ENCODE assay signal across 4 cellular contexts in the genomic region with DNA sequence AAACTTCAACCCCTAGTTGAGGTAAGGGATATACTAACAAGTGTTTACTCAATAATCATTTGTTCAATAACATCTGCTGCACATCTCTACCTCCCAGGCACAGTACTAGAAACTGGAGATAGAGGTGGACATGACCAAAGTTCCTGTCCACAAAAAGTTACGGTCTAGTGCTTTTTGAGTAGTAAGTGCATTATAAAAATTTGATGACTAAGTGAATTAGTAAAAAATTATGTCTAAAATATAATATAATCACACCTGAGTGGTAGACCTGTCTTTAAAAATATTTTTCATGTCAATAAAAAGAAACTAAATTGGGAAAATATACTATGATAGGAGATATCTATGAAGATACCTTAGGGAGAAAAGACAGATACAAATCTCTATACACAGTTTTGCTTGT.
TF ChIP-seq lines count a peak whose summit lies in the region.

No MANE protein-coding gene starts in this region.

TF ChIP-seq in HepG2, 621 proteins besides CTCF, POLR2A, EP300 and RAD21:
- TF ChIP-seq, protein P1, sequence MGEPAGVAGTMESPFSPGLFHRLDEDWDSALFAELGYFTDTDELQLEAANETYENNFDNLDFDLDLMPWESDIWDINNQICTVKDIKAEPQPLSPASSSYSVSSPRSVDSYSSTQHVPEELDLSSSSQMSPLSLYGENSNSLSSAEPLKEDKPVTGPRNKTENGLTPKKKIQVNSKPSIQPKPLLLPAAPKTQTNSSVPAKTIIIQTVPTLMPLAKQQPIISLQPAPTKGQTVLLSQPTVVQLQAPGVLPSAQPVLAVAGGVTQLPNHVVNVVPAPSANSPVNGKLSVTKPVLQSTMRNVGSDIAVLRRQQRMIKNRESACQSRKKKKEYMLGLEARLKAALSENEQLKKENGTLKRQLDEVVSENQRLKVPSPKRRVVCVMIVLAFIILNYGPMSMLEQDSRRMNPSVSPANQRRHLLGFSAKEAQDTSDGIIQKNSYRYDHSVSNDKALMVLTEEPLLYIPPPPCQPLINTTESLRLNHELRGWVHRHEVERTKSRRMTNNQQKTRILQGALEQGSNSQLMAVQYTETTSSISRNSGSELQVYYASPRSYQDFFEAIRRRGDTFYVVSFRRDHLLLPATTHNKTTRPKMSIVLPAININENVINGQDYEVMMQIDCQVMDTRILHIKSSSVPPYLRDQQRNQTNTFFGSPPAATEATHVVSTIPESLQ (CRISPR knock-in tag; conservative IDR thresholded peaks at IDR 0.05): no peak
- TF ChIP-seq MTA3 (CRISPR knock-in tag; IDR thresholded peaks at IDR 0.05): no peak
- no peak for TF ChIP-seq FOXC1 (CRISPR knock-in tag; IDR thresholded peaks at IDR 0.05; ENCODE audit: borderline replicate concordance)
- peak; percentile 84 for TF ChIP-seq MAFF (IDR thresholded peaks at IDR 0.05; ENCODE audit: low read depth, low read length)
- peak; percentile 74 to 90; a peak in 3 of 4 replicates for TF ChIP-seq MAFK (conservative IDR thresholded peaks at IDR 0.05 in 1 of 2, IDR thresholded peaks at IDR 0.05 in 1 of 2; ENCODE audit: low read length in 2 of 2)
TF ChIP-seq in HepG2: peak in this region for 2.

TF ChIP-seq in A549, 52 proteins besides CTCF, POLR2A, EP300 and RAD21:
- TF ChIP-seq RCOR1 (IDR thresholded peaks at IDR 0.05; ENCODE audit: low read depth, low read length): no peak
- no peak for TF ChIP-seq ZSCAN20 (CRISPR knock-in tag; IDR thresholded peaks at IDR 0.05)
- no peak for TF ChIP-seq ZNF302 (CRISPR knock-in tag; IDR thresholded peaks at IDR 0.05)
- TF ChIP-seq HOXB13 (CRISPR knock-in tag; IDR thresholded peaks at IDR 0.05; ENCODE audit: low read depth): no peak
- TF ChIP-seq MAFK (IDR thresholded peaks at IDR 0.05; ENCODE audit: partially characterized antibody): peak; percentile 48
- TF ChIP-seq RNF2 (IDR thresholded peaks at IDR 0.05; ENCODE audit: borderline replicate concordance, low read depth): no peak
- no peak for TF ChIP-seq MYC (IDR thresholded peaks at IDR 0.05; ENCODE audit: borderline replicate concordance, low read length)
- TF ChIP-seq BCL3 (IDR thresholded peaks at IDR 0.05): no peak

TF ChIP-seq in IMR-90, 13 proteins besides CTCF, POLR2A, EP300 and RAD21:
- TF ChIP-seq FOS (IDR thresholded peaks at IDR 0.05; ENCODE audit: low read depth, low read length) (no peak), MAFK (IDR thresholded peaks at IDR 0.05; ENCODE audit: low read depth, low read length) (peak; percentile 75)

TF ChIP-seq in K562, 482 proteins besides CTCF, POLR2A, EP300 and RAD21:
- TF ChIP-seq NR1H2 (CRISPR knock-in tag; IDR thresholded peaks at IDR 0.05) (no peak), SRSF7 (optimal IDR thresholded peaks at IDR 0.05; ENCODE audit: low read depth, low read length) (no peak), C11orf30 (IDR thresholded peaks at IDR 0.05; ENCODE audit: low read depth) (0 out of 2 replicates have a peak, but pooled peaks have one; percentile 21), HMG20A (CRISPR knock-in tag; conservative IDR thresholded peaks at IDR 0.05) (no peak), MAFG (tag; conservative IDR thresholded peaks at IDR 0.05) (peak; percentile 16; the same call in 1 of the 2 replicates), MBD1 (CRISPR knock-in tag; IDR thresholded peaks at IDR 0.05) (no peak), MAFK (IDR thresholded peaks at IDR 0.05; ENCODE audit: low read length) (peak; percentile 10; the same call in 1 of the 2 replicates), ZNF316 (IDR thresholded peaks at IDR 0.05) (peak; percentile 56), ZNF57 (CRISPR knock-in tag; IDR thresholded peaks at IDR 0.05) (no peak), KDM2B (CRISPR knock-in tag; IDR thresholded peaks at IDR 0.05) (no peak), E2F3 (CRISPR knock-in tag; IDR thresholded peaks at IDR 0.05) (no peak), ZZZ3 (IDR thresholded peaks at IDR 0.05) (no peak)
- TF ChIP-seq, protein P2, sequence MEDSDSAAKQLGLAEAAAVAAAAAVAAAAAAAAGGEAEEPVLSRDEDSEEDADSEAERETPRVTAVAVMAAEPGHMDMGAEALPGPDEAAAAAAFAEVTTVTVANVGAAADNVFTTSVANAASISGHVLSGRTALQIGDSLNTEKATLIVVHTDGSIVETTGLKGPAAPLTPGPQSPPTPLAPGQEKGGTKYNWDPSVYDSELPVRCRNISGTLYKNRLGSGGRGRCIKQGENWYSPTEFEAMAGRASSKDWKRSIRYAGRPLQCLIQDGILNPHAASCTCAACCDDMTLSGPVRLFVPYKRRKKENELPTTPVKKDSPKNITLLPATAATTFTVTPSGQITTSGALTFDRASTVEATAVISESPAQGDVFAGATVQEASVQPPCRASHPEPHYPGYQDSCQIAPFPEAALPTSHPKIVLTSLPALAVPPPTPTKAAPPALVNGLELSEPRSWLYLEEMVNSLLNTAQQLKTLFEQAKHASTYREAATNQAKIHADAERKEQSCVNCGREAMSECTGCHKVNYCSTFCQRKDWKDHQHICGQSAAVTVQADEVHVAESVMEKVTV (CRISPR knock-in tag; IDR thresholded peaks at IDR 0.05): no peak
- TF ChIP-seq, protein P3, sequence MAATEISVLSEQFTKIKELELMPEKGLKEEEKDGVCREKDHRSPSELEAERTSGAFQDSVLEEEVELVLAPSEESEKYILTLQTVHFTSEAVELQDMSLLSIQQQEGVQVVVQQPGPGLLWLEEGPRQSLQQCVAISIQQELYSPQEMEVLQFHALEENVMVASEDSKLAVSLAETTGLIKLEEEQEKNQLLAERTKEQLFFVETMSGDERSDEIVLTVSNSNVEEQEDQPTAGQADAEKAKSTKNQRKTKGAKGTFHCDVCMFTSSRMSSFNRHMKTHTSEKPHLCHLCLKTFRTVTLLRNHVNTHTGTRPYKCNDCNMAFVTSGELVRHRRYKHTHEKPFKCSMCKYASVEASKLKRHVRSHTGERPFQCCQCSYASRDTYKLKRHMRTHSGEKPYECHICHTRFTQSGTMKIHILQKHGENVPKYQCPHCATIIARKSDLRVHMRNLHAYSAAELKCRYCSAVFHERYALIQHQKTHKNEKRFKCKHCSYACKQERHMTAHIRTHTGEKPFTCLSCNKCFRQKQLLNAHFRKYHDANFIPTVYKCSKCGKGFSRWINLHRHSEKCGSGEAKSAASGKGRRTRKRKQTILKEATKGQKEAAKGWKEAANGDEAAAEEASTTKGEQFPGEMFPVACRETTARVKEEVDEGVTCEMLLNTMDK (IDR thresholded peaks at IDR 0.05; ENCODE audit: borderline replicate concordance, insufficient read depth, low read depth, low read length, poor library complexity, severe bottlenecking): no peak
